Comparison of ENCODE assay signal across 1 cellular context in genomic region chr20:23606652-23607049, GRCh38.
A peak's percentile ranks its signal among the peaks of the same experiment; 100 is the strongest.
TF ChIP-seq lines count a peak whose summit lies in the region.

No MANE protein-coding gene starts in this region.

TF ChIP-seq in HepG2, 621 proteins besides CTCF, POLR2A, EP300 and RAD21 (continued from another document and continues in another):
- TF ChIP-seq SNAPC4 (CRISPR knock-in tag; IDR thresholded peaks at IDR 0.05) (no peak), ZFAT (CRISPR knock-in tag; conservative IDR thresholded peaks at IDR 0.05) (no peak), RXRA (CRISPR knock-in tag; IDR thresholded peaks at IDR 0.05) (peak; percentile 51; the same call in 1 of the 2 replicates), ZBTB40 (IDR thresholded peaks at IDR 0.05) (no peak), ZBTB40 (CRISPR knock-in tag; IDR thresholded peaks at IDR 0.05) (no peak), KLF13 (CRISPR knock-in tag; IDR thresholded peaks at IDR 0.05) (no peak), ZNF138 (CRISPR knock-in tag; IDR thresholded peaks at IDR 0.05; ENCODE audit: low read depth) (no peak), REL (CRISPR knock-in tag; conservative IDR thresholded peaks at IDR 0.05) (no peak; the same call in 1 of the 2 replicates), ZNF569 (CRISPR knock-in tag; IDR thresholded peaks at IDR 0.05; ENCODE audit: borderline replicate concordance) (no peak), ZFP36L2 (CRISPR knock-in tag; IDR thresholded peaks at IDR 0.05) (no peak), ZNF263 (CRISPR knock-in tag; IDR thresholded peaks at IDR 0.05) (peak; percentile 50; the same call in 1 of the 2 replicates), ZNF275 (CRISPR knock-in tag; IDR thresholded peaks at IDR 0.05; ENCODE audit: borderline replicate concordance) (no peak), ZNF430 (CRISPR knock-in tag; IDR thresholded peaks at IDR 0.05) (0 out of 2 replicates have a peak, but pooled peaks have one; percentile 23), CCAR2 (optimal IDR thresholded peaks at IDR 0.05; ENCODE audit: low read depth, low read length) (no peak), ZBTB34 (CRISPR knock-in tag; IDR thresholded peaks at IDR 0.05) (no peak), SP2 (CRISPR knock-in tag; IDR thresholded peaks at IDR 0.05) (no peak), ZSCAN30 (CRISPR knock-in tag; IDR thresholded peaks at IDR 0.05) (no peak), XRCC5 (optimal IDR thresholded peaks at IDR 0.05; ENCODE audit: low read length) (peak; percentile 86), PRDM4 (CRISPR knock-in tag; IDR thresholded peaks at IDR 0.05; ENCODE audit: borderline replicate concordance) (no peak), GPN1 (CRISPR knock-in tag; IDR thresholded peaks at IDR 0.05; ENCODE audit: borderline replicate concordance) (no peak), BCLAF1 (IDR thresholded peaks at IDR 0.05) (no peak), PBX2 (CRISPR knock-in tag; IDR thresholded peaks at IDR 0.05) (no peak), MED1 (CRISPR knock-in tag; IDR thresholded peaks at IDR 0.05) (no peak), WIZ (CRISPR knock-in tag; IDR thresholded peaks at IDR 0.05) (no peak), THAP7 (CRISPR knock-in tag; IDR thresholded peaks at IDR 0.05) (no peak), REXO4 (CRISPR knock-in tag; IDR thresholded peaks at IDR 0.05; ENCODE audit: borderline replicate concordance) (no peak), GATAD2A (CRISPR knock-in tag; IDR thresholded peaks at IDR 0.05) (peak; percentile 60; the same call in 1 of the 2 replicates)
